ENCODE assay signal across 24 cellular contexts in the genomic region with DNA sequence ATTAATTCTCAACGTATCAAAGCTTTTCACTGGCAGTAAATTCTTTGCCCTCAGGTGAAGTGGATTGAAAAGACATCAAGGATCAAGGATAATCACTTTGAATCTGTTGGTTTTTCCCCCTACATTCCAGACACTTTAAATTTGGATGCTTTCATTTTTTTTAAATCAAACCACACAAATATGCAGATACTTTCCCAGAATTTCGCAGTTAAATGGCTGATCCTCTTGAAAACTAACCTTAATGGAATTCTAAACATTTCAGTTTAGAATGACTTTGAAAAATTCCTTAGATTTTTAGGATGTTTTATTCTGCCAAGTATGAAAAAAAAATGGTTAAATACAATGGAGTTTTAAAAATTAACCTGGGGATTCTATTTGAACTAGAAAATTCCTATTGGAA.
DNase-seq lines count a peak whose midpoint lies in the region; ATAC-seq and TF ChIP-seq lines count a peak whose summit lies in the region.
"Had no signal": no experiment of that assay in that cellular context is flagged by ENCODE, and none has a peak within 500 bp of the region (broad histone marks: within the 10 kb centered on the region; RNA-seq: fewer than 3 reads in every experiment).

No MANE protein-coding gene starts in this region.

- whole genome bisulfite sequencing in HUES64 = 70% methylated on average over 2 of the region's 2 CpGs

- ATAC-seq in HG03432 (IDR thresholded peaks at IDR 0.05; ENCODE audit: unreplicated experiment) (no peak), GM21360 (IDR thresholded peaks at IDR 0.05; ENCODE audit: unreplicated experiment) (no peak)
- ATAC-seq: left lung, natural killer cell, T-helper 17 cell had no signal

- in situ Hi-C loops in brain microvascular endothelial cell (cut with HindIII; ENCODE audit: low pct_ligation_motif_present, low sequenced_read_pairs) = no loop called here

- peak overlapping the region; percentile 9; the same call in 1 of the 2 replicates for H3K27ac ChIP-seq in HUES64 (ENCODE audit: low read depth, low read length)
- H3K27ac ChIP-seq in brain microvascular endothelial cell = peak overlapping the region; percentile 24
- H3K27ac ChIP-seq: hepatocyte, HL-60, left lung, Peyer's patch, right atrium auricular region, testis had no signal

- H3K36me3 ChIP-seq in HUES64 (ENCODE audit: insufficient read depth, low read length) (no peaks in the 10 kb centered on the region), brain microvascular endothelial cell (replicated peaks) (no peaks in the 10 kb centered on the region), kidney epithelial cell (ENCODE audit: control insufficient read depth, insufficient read depth, low read length) (no peaks in the 10 kb centered on the region)
- H3K36me3 ChIP-seq: left lung, Peyer's patch, right atrium auricular region had no signal

- H3K4me1 ChIP-seq in HUES64 (ENCODE audit: insufficient read depth, low read length) = peaks cover 24% of the 10 kb centered on the region
- H3K4me1 ChIP-seq: left lung, Peyer's patch, right atrium auricular region, testis had no signal

- H3K4me3 ChIP-seq in HUES64 (ENCODE audit: low read length) (no peak overlapping the region), brain microvascular endothelial cell (ENCODE audit: low read depth, low read length) (no peak overlapping the region), kidney epithelial cell (ENCODE audit: low read depth, low read length) (no peak overlapping the region)
- H3K4me3 ChIP-seq: hepatocyte, left lung, Peyer's patch, right atrium auricular region, testis had no signal

- DNase-seq in AG08395 (ENCODE audit: low spot score) (peak; percentile 56), brain microvascular endothelial cell (no peak), kidney epithelial cell (ENCODE audit: low read depth) (peak; percentile 34), NCI-H1694 (lab: John Stamatoyannopoulos, UW) (no peak)
- DNase-seq in activated CD4-positive, CD25-positive, alpha-beta regulatory T cell treated with anti-CD3 and anti-CD28 coated beads, Interleukin-2, amount 50 U/mL, for 72 hours = no peak
- DNase-seq: activated CD4-positive, alpha-beta T cell treated with anti-CD3 and anti-CD28 coated beads for 1 hour; activated CD8-positive, alpha-beta memory T cell treated with anti-CD3 and anti-CD28 coated beads, Interleukin-2, amount 50 U/mL, for 4 hours; activated naive CD4-positive, alpha-beta T cell treated with anti-CD3 and anti-CD28 coated beads, Interleukin-2, amount 50 U/mL, for 16 hours; Caco-2; central memory CD4-positive, alpha-beta T cell; GF-D8; left lung; natural killer cell; NCI-H2081; Peyer's patch; stimulated activated CD4-positive, alpha-beta T cell treated with anti-CD3 and anti-CD28 coated beads, Interleukin-2, amount 100 ng/mL, for 24 hours; T-helper 17 cell; testis had no signal

- no peak overlapping the region for H3K9ac ChIP-seq in HUES64 (ENCODE audit: low read depth, low read length)

- no peaks in the 10 kb centered on the region for H3K9me3 ChIP-seq in HUES64 (ENCODE audit: insufficient read depth, low read depth, low read length)
- H3K9me3 ChIP-seq: Caco-2, left lung, Peyer's patch, right atrium auricular region, testis had no signal

- no peaks in the 10 kb centered on the region for H3K27me3 ChIP-seq in HUES64 (ENCODE audit: insufficient read depth, low read length)
- no peaks in the 10 kb centered on the region for H3K27me3 ChIP-seq in brain microvascular endothelial cell (replicated peaks)
- no peaks in the 10 kb centered on the region for H3K27me3 ChIP-seq in kidney epithelial cell (ENCODE audit: control insufficient read depth, insufficient read depth, low read length)
- H3K27me3 ChIP-seq: hepatocyte, left lung, Peyer's patch, right atrium auricular region, testis had no signal

- TF ChIP-seq CTCF in brain microvascular endothelial cell (IDR thresholded peaks at IDR 0.05; ENCODE audit: low read depth, low read length, missing control alignments) (no peak), kidney epithelial cell (IDR thresholded peaks at IDR 0.05; ENCODE audit: insufficient read depth, low read length, poor library complexity, severe bottlenecking) (no peak)

Comparison
In these comparisons a context has a peak if more than half of its experiments do, and no peak if none do; other contexts are left out.
1. DNase-seq: peak in AG08395 (single experiment) and kidney epithelial cell (single experiment); none in brain microvascular endothelial cell (single experiment), activated CD4-positive, CD25-positive, alpha-beta regulatory T cell treated with anti-CD3 and anti-CD28 coated beads, Interleukin-2, amount 50 U/mL, for 72 hours (single experiment) and NCI-H1694 (single experiment).